In genomic region chr1:25792115-25792514, GRCh38 we compare ENCODE assay signal across 18 cellular contexts.
"Had no signal": no experiment of that assay in that cellular context is flagged by ENCODE, and none has a peak within 500 bp of the region (broad histone marks: within the 10 kb centered on the region; RNA-seq: fewer than 3 reads in every experiment).

No MANE protein-coding gene starts in this region.

- ATAC-seq: heart left ventricle; left lobe of liver; natural killer cell treated with Interleukin-12 subunit alpha and Interleukin-12 subunit beta and Interleukin-15 and Interleukin-18, amount 100 ng/mL, for 72 hours; psoas muscle had no signal

- H3K4me3 Mint-ChIP-seq: endodermal cell; natural killer cell treated with Interleukin-12 subunit alpha and Interleukin-12 subunit beta and Interleukin-15 and Interleukin-18, amount 100 ng/mL, for 72 hours had no signal

- H3K27ac ChIP-seq: coronary artery, heart left ventricle, psoas muscle, spleen, stomach had no signal

- H3K36me3 Mint-ChIP-seq: natural killer cell treated with Interleukin-12 subunit alpha and Interleukin-12 subunit beta and Interleukin-15 and Interleukin-18, amount 100 ng/mL, for 72 hours had no signal

- H3K27ac Mint-ChIP-seq: endodermal cell; natural killer cell treated with Interleukin-12 subunit alpha and Interleukin-12 subunit beta and Interleukin-15 and Interleukin-18, amount 100 ng/mL, for 72 hours had no signal

- H3K9me3 Mint-ChIP-seq: endodermal cell; natural killer cell treated with Interleukin-12 subunit alpha and Interleukin-12 subunit beta and Interleukin-15 and Interleukin-18, amount 100 ng/mL, for 72 hours had no signal

- DNase-seq: effector CD4-positive, alpha-beta T cell; endodermal cell; foreskin melanocyte; heart left ventricle; hypothalamus; mammary epithelial cell; psoas muscle; retina; spleen; stimulated activated CD4-positive, alpha-beta T cell treated with anti-CD3 and anti-CD28 coated beads, Interleukin-15, amount 100 ng/mL, for 24 hours; stimulated activated CD4-positive, alpha-beta T cell treated with anti-CD3 and anti-CD28 coated beads, Interleukin-1b, Interleukin-23, amount 100 ng/mL, for 48 hours; stimulated activated CD4-positive, alpha-beta T cell treated with anti-CD3 and anti-CD28 coated beads, Interleukin-4, amount 100 ng/mL, for 4 hours; stimulated activated naive CD4-positive, alpha-beta T cell; stomach; substantia nigra had no signal
